Comparison of ENCODE assay signal across 1 cellular context in the genomic region with DNA sequence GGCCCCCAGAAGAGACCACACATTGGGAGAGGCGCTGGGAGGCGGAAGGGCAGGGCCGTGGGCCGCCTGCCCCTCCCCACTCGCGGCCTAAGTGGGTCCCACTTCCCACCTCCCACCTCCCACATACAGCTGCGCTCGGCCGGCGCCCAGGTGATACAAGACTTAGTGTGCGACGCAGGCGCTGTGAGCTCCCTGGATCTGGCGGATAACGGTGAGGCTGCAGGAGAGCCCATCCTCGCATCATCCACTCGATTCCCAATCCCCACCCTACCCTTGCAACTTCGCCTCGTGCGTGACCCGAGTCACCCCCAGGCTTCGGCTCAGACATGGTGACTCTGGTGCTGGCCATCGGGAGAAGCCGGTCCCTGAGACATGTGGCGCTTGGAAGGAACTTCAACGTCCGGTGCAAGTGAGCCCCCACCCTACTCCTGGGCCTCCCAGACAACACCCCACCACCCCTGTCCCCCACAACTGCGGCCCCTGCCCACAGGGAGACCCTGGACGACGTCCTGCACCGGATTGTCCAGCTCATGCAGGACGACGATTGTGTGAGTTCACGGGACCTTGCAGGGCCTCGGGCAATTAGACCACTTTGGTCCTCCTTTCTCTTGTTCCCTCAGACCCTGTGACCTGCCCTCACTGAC.
A peak's percentile ranks its signal among the peaks of the same experiment; 100 is the strongest.
TF ChIP-seq lines count a peak whose summit lies in the region.

No MANE protein-coding gene starts in this region.

TF ChIP-seq in HepG2, 621 proteins besides CTCF, POLR2A, EP300 and RAD21:
- 0 out of 2 replicates have a peak, but pooled peaks have one; percentile 40 for TF ChIP-seq NFE2L1 (CRISPR knock-in tag; IDR thresholded peaks at IDR 0.05; ENCODE audit: borderline replicate concordance)
- TF ChIP-seq, protein P1, sequence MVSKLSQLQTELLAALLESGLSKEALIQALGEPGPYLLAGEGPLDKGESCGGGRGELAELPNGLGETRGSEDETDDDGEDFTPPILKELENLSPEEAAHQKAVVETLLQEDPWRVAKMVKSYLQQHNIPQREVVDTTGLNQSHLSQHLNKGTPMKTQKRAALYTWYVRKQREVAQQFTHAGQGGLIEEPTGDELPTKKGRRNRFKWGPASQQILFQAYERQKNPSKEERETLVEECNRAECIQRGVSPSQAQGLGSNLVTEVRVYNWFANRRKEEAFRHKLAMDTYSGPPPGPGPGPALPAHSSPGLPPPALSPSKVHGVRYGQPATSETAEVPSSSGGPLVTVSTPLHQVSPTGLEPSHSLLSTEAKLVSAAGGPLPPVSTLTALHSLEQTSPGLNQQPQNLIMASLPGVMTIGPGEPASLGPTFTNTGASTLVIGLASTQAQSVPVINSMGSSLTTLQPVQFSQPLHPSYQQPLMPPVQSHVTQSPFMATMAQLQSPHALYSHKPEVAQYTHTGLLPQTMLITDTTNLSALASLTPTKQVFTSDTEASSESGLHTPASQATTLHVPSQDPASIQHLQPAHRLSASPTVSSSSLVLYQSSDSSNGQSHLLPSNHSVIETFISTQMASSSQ (IDR thresholded peaks at IDR 0.05; ENCODE audit: low read depth), result no peak
- TF ChIP-seq, protein P1 (CRISPR knock-in tag; IDR thresholded peaks at IDR 0.05; ENCODE audit: borderline replicate concordance), result 0 out of 2 replicates have a peak, but pooled peaks have one; percentile 1
- peak; percentile 28; the same call in 1 of the 2 replicates for TF ChIP-seq EZH2 (conservative IDR thresholded peaks at IDR 0.05; ENCODE audit: low read depth, low read length)
- TF ChIP-seq, protein P2, sequence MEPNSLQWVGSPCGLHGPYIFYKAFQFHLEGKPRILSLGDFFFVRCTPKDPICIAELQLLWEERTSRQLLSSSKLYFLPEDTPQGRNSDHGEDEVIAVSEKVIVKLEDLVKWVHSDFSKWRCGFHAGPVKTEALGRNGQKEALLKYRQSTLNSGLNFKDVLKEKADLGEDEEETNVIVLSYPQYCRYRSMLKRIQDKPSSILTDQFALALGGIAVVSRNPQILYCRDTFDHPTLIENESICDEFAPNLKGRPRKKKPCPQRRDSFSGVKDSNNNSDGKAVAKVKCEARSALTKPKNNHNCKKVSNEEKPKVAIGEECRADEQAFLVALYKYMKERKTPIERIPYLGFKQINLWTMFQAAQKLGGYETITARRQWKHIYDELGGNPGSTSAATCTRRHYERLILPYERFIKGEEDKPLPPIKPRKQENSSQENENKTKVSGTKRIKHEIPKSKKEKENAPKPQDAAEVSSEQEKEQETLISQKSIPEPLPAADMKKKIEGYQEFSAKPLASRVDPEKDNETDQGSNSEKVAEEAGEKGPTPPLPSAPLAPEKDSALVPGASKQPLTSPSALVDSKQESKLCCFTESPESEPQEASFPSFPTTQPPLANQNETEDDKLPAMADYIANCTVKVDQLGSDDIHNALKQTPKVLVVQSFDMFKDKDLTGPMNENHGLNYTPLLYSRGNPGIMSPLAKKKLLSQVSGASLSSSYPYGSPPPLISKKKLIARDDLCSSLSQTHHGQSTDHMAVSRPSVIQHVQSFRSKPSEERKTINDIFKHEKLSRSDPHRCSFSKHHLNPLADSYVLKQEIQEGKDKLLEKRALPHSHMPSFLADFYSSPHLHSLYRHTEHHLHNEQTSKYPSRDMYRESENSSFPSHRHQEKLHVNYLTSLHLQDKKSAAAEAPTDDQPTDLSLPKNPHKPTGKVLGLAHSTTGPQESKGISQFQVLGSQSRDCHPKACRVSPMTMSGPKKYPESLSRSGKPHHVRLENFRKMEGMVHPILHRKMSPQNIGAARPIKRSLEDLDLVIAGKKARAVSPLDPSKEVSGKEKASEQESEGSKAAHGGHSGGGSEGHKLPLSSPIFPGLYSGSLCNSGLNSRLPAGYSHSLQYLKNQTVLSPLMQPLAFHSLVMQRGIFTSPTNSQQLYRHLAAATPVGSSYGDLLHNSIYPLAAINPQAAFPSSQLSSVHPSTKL (CRISPR knock-in tag; IDR thresholded peaks at IDR 0.05), result no peak
- TF ChIP-seq MTF2 (CRISPR knock-in tag; IDR thresholded peaks at IDR 0.05; ENCODE audit: borderline replicate concordance), result no peak
- TF ChIP-seq ZEB1 (IDR thresholded peaks at IDR 0.05; ENCODE audit: insufficient replicate concordance, low read depth), result no peak
TF ChIP-seq in HepG2: peak in this region for 3.
